In genomic region chr7:128724743-128725142, GRCh38 we compare ENCODE assay signal across 31 cellular contexts. TPM values are rescaled to one million over a fixed set of nuclear protein-coding genes. Genes with fewer than 3 reads are reported as not detected.
"Had no signal": no experiment of that assay in that cellular context is flagged by ENCODE, and none has a peak within 500 bp of the region (broad histone marks: within the 10 kb centered on the region; RNA-seq: fewer than 3 reads in every experiment).

No MANE protein-coding gene starts in this region.

- H3K4me1 ChIP-seq: colonic mucosa, esophagus squamous epithelium, gastrocnemius medialis, heart right ventricle, left lung, lower lobe of right lung had no signal

- H3K27ac ChIP-seq: colonic mucosa, epithelial cell of prostate, esophagus squamous epithelium, gastrocnemius medialis, heart right ventricle, left lung, lower lobe of right lung had no signal

- H3K27ac Mint-ChIP-seq: dendritic cell treated with granulocyte-macrophage colony-stimulating factor and Interleukin-4, amounts not matched to agents 40 ng/mL and 50 ng/mL, for 4 days; effector memory CD8-positive, alpha-beta T cell; endodermal cell had no signal

- DNase-seq: colonic mucosa; cortex of kidney; effector CD8-positive, alpha-beta T cell; effector memory CD8-positive, alpha-beta T cell; endodermal cell; erythroblast; esophagus squamous epithelium; foreskin fibroblast; foreskin melanocyte; gastrocnemius medialis; glutamatergic neuron; head of caudate nucleus; heart right ventricle; hippocampal formation; left cardiac atrium; left lung; left ventricle myocardium superior; lower lobe of right lung; mesenchymal stem cell; midbrain had no signal

- H3K9me3 ChIP-seq: colonic mucosa, esophagus squamous epithelium, gastrocnemius medialis, heart right ventricle, left lung, lower lobe of right lung had no signal

- H3K4me3 Mint-ChIP-seq: dendritic cell treated with granulocyte-macrophage colony-stimulating factor and Interleukin-4, amounts not matched to agents 40 ng/mL and 50 ng/mL, for 4 days; effector memory CD8-positive, alpha-beta T cell; endodermal cell had no signal

- H3K4me3 ChIP-seq: colonic mucosa, esophagus squamous epithelium, gastrocnemius medialis, heart right ventricle, left lung, lower lobe of right lung had no signal

- H3K36me3 ChIP-seq: colonic mucosa, esophagus squamous epithelium, gastrocnemius medialis, heart right ventricle, left lung, lower lobe of right lung had no signal

- H3K27me3 ChIP-seq: colonic mucosa, gastrocnemius medialis, left lung had no signal

- H3K9me3 Mint-ChIP-seq: dendritic cell treated with granulocyte-macrophage colony-stimulating factor and Interleukin-4, amounts not matched to agents 40 ng/mL and 50 ng/mL, for 4 days; effector memory CD8-positive, alpha-beta T cell had no signal

RNA-seq across cellular contexts. Expression of gene OPN1SW, which starts 50.9 kb away (rescaled TPM):
- total RNA-seq: colonic mucosa, dermis microvascular lymphatic vessel endothelial cell, endodermal cell, esophagus mucosa, esophagus squamous epithelium, gastrocnemius medialis, glomerular endothelial cell, heart right ventricle, kidney epithelial cell, left cardiac atrium, left lung, left ventricle myocardium superior, lower leg skin, lower lobe of right lung, lung microvascular endothelial cell, mononuclear cell, mucosa of gallbladder had no signal
- polyA plus RNA-seq: heart right ventricle, keratinocyte had no signal
